Comparison of ENCODE assay signal across 1 cellular context in the genomic region with DNA sequence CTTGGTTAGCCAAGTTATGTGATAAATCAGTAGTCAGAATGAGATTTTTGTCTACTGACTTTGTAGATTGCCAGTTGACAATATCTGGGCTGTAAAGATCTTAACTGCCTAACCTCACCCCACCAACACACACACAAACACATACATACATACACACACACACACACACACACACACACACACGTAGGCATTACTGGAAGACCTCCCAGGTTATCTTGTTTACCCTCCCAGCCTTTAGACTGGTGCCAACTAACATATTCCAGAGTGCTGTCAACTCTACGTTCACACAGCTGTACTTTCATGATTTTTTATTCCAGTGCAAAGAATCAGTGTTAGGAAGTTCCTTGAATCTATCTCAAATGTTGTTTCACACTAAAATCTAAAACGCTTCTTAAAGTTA.
TF ChIP-seq lines count a peak whose summit lies in the region.

No MANE protein-coding gene starts in this region.

TF ChIP-seq in SK-N-SH treated with all-trans-retinoic acid at 6 μM for 48 hours, 23 proteins besides CTCF, POLR2A, EP300 and RAD21 (continued from another document):
- TF ChIP-seq ZNF70 (CRISPR knock-in tag; IDR thresholded peaks at IDR 0.05) (no peak), ISL1 (CRISPR knock-in tag; IDR thresholded peaks at IDR 0.05) (no peak), ZC3H10 (CRISPR knock-in tag; IDR thresholded peaks at IDR 0.05) (no peak), ESRRG (CRISPR knock-in tag; IDR thresholded peaks at IDR 0.05) (no peak), CSDC2 (CRISPR knock-in tag; IDR thresholded peaks at IDR 0.05) (no peak), TCF4 (CRISPR knock-in tag; IDR thresholded peaks at IDR 0.05; ENCODE audit: borderline replicate concordance) (no peak)
- TF ChIP-seq, protein P1, sequence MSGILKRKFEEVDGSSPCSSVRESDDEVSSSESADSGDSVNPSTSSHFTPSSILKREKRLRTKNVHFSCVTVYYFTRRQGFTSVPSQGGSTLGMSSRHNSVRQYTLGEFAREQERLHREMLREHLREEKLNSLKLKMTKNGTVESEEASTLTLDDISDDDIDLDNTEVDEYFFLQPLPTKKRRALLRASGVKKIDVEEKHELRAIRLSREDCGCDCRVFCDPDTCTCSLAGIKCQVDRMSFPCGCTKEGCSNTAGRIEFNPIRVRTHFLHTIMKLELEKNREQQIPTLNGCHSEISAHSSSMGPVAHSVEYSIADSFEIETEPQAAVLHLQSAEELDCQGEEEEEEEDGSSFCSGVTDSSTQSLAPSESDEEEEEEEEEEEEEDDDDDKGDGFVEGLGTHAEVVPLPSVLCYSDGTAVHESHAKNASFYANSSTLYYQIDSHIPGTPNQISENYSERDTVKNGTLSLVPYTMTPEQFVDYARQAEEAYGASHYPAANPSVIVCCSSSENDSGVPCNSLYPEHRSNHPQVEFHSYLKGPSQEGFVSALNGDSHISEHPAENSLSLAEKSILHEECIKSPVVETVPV (CRISPR knock-in tag; IDR thresholded peaks at IDR 0.05): no peak
